In genomic region chr7:43782768-43783555, GRCh38 we compare ENCODE assay signal across 1 cellular context.
TF ChIP-seq lines count a peak whose summit lies in the region.

No MANE protein-coding gene starts in this region.

TF ChIP-seq in A549, 52 proteins besides CTCF, POLR2A, EP300 and RAD21 (continued from another document):
- TF ChIP-seq BCL3 (IDR thresholded peaks at IDR 0.05): no peak
- TF ChIP-seq HES2 (IDR thresholded peaks at IDR 0.05): no peak
- TF ChIP-seq GATA3 (IDR thresholded peaks at IDR 0.05; ENCODE audit: borderline replicate concordance): no peak
- no peak for TF ChIP-seq FOSL2 (IDR thresholded peaks at IDR 0.05)
- TF ChIP-seq FOSL2 (CRISPR knock-in tag; IDR thresholded peaks at IDR 0.05): no peak
- TF ChIP-seq PHF8 (IDR thresholded peaks at IDR 0.05; ENCODE audit: borderline replicate concordance, low read depth): no peak
- no peak for TF ChIP-seq CEBPB (IDR thresholded peaks at IDR 0.05)
- TF ChIP-seq KDM1A (IDR thresholded peaks at IDR 0.05; ENCODE audit: low read depth): no peak
- TF ChIP-seq JUNB (IDR thresholded peaks at IDR 0.05): no peak
- no peak for TF ChIP-seq HMGXB4 (CRISPR knock-in tag; IDR thresholded peaks at IDR 0.05; ENCODE audit: borderline replicate concordance)
- no peak for TF ChIP-seq CHD2 (IDR thresholded peaks at IDR 0.05; ENCODE audit: low read length, partially characterized antibody)
